In genomic region chr19:44988896-44989563, GRCh38 we compare ENCODE assay signal across 8 cellular contexts. TPM values are rescaled to one million over a fixed set of nuclear protein-coding genes. Genes with fewer than 3 reads are reported as not detected.
A peak's percentile ranks its signal among the peaks of the same experiment; 100 is the strongest.
DNase-seq lines count a peak whose midpoint lies in the region; ATAC-seq and TF ChIP-seq lines count a peak whose summit lies in the region.

No MANE protein-coding gene starts in this region.

- no peak overlapping the region for H3K4me2 ChIP-seq in PC-9

- 0 out of 2 replicates have a peak, but pooled peaks cover 2% of the 10 kb centered on the region for H3F3A ChIP-seq in PC-9 (ENCODE audit: insufficient read depth, low read depth)

- H3K4me3 ChIP-seq in AG10803 (ENCODE audit: low read length) (no peak overlapping the region), PC-9 (no peak overlapping the region)

- H3K4me1 ChIP-seq in PC-9 (replicated peaks; ENCODE audit: insufficient read depth) (no peaks in the 10 kb centered on the region), foreskin keratinocyte (no peaks in the 10 kb centered on the region)

- intact Hi-C loops in PC-9 (cut with micrococcal nuclease; ENCODE audit: unreplicated experiment), result loop anchor here (2.0 kb wide), 1 partner anchor 70 kb away; no protein-coding TSS in a partner anchor
- intact Hi-C loops in posterior vena cava (cut with DNase I), result no loop called here

- no peaks in the 10 kb centered on the region for H3K4me1 Mint-ChIP-seq in activated T-helper 17 cell treated with anti-CD3 and anti-CD28 coated beads, Interleukin-2, amount 50 U/mL, for 72 hours

- H3K9me3 Mint-ChIP-seq in activated T-helper 17 cell treated with anti-CD3 and anti-CD28 coated beads, Interleukin-2, amount 50 U/mL, for 72 hours, result no peaks in the 10 kb centered on the region

- CTCF ChIA-PET in PC-9 (lab: Charles Lee), result interaction anchor here (0.6 kb wide), 1 partner anchor 94 kb away, joined by 5 read pairs; no protein-coding TSS in a partner anchor

- H3K36me3 Mint-ChIP-seq in activated T-helper 17 cell treated with anti-CD3 and anti-CD28 coated beads, Interleukin-2, amount 50 U/mL, for 72 hours (ENCODE audit: low read depth), result peaks cover 62% of the 10 kb centered on the region

- peaks cover 16% of the 10 kb centered on the region; the same call in 1 of the 2 replicates for H3K36me3 ChIP-seq in PC-9 (ENCODE audit: low read depth)

- H4K20me1 ChIP-seq in PC-9 (ENCODE audit: insufficient read depth), result peaks cover 4% of the 10 kb centered on the region

- no peaks in the 10 kb centered on the region for H3K9me3 ChIP-seq in PC-9 (ENCODE audit: insufficient read depth, low read depth)

- H3K27ac Mint-ChIP-seq in activated T-helper 17 cell treated with anti-CD3 and anti-CD28 coated beads, Interleukin-2, amount 50 U/mL, for 72 hours, result no peak overlapping the region

- H3K79me2 ChIP-seq in PC-9 (ENCODE audit: low read depth), result no peaks in the 10 kb centered on the region

- ATAC-seq in activated T-helper 17 cell treated with anti-CD3 and anti-CD28 coated beads, Interleukin-2, amount 50 U/mL, for 72 hours (replicated peaks), result peak; percentile 78
- ATAC-seq in foreskin keratinocyte, result peak; percentile 46
- no peak for ATAC-seq in HG02870 (IDR thresholded peaks at IDR 0.05; ENCODE audit: unreplicated experiment)

- POLR2A ChIA-PET in PC-9 (lab: Charles Lee; ENCODE audit: unreplicated experiment), result interaction anchor here (0.6 kb wide), 1 partner anchor 15 kb away, joined by 13 read pairs; no protein-coding TSS in a partner anchor

- DNase-seq in AG10803 (ENCODE audit: low read depth) (peak; percentile 59), GM19240 (ENCODE audit: insufficient read length, low spot score) (peak; percentile 69), PC-9 (peak; percentile 38 to 49), foreskin keratinocyte (peak in 1 of 2 donors; percentile 14), posterior vena cava (ENCODE audit: low spot score) (peak; percentile 90), ureter (ENCODE audit: low spot score) (peak; percentile 63)

- H3K9me2 ChIP-seq in PC-9 (ENCODE audit: insufficient read depth), result no peaks in the 10 kb centered on the region

- no peak overlapping the region for H2AFZ ChIP-seq in PC-9

- H3K27ac ChIP-seq in PC-9 (no peak overlapping the region), foreskin keratinocyte (no peak overlapping the region)

- no peak overlapping the region for H3K4me3 Mint-ChIP-seq in activated T-helper 17 cell treated with anti-CD3 and anti-CD28 coated beads, Interleukin-2, amount 50 U/mL, for 72 hours

- H3K27me3 Mint-ChIP-seq in activated T-helper 17 cell treated with anti-CD3 and anti-CD28 coated beads, Interleukin-2, amount 50 U/mL, for 72 hours, result no peaks in the 10 kb centered on the region

- BruUV-seq in PC-9 (replicated peaks; lab: Mats Ljungman, UMichigan), result no TSS peak

- H3K27me3 ChIP-seq in PC-9 (ENCODE audit: insufficient read depth, low read depth) (no peaks in the 10 kb centered on the region), foreskin keratinocyte (no peaks in the 10 kb centered on the region)

- TF ChIP-seq CTCF in AG10803 (conservative IDR thresholded peaks at IDR 0.05; ENCODE audit: low read length), result peak; percentile 62
- peak; percentile 78 for TF ChIP-seq CTCF in PC-9 (conservative IDR thresholded peaks at IDR 0.05)
- peak; percentile 79 for TF ChIP-seq CTCF in foreskin keratinocyte (conservative IDR thresholded peaks at IDR 0.05)

RNA-seq across cellular contexts. Expression of gene RELB, which starts 12.2 kb away (rescaled TPM):
- total RNA-seq in PC-9 (2021), result 5.8 and 10.6 TPM in 2 replicates
- total RNA-seq in activated T-helper 17 cell treated with anti-CD3 and anti-CD28 coated beads, Interleukin-2, amount 50 U/mL, for 72 hours, result 10 to 100 TPM; 41.4 to 52.0 TPM
- total RNA-seq in foreskin keratinocyte, result 18.6 and 20.5 TPM in 2 replicates
- 19.2 and 25.0 TPM in 2 replicates for polyA plus RNA-seq in foreskin keratinocyte
- 10 to 100 TPM; 14.3 to 22.7 TPM for total RNA-seq in posterior vena cava
- 16.9 TPM for total RNA-seq in ureter

RNA-seq across cellular contexts. Expression of gene CLPTM1, which starts 33.9 kb away (rescaled TPM):
- total RNA-seq in PC-9 (2021) (98.2 and 111 TPM in 2 replicates), foreskin keratinocyte (55.5 and 62.1 TPM in 2 replicates), posterior vena cava (10 to 100 TPM; 69.9 to 78.5 TPM), ureter (94.1 TPM)
- total RNA-seq in activated T-helper 17 cell treated with anti-CD3 and anti-CD28 coated beads, Interleukin-2, amount 50 U/mL, for 72 hours, result 10 to 100 TPM; 60.2 to 80.5 TPM
- polyA plus RNA-seq in foreskin keratinocyte, result 78.8 and 82.7 TPM in 2 replicates

RNA-seq across cellular contexts. Expression of gene APOC2, which starts 43.2 kb away (rescaled TPM):
- total RNA-seq in PC-9 (2021), result not detected in 2 replicates
- not detected for total RNA-seq in activated T-helper 17 cell treated with anti-CD3 and anti-CD28 coated beads, Interleukin-2, amount 50 U/mL, for 72 hours
- total RNA-seq in foreskin keratinocyte, result not detected in 2 replicates
- polyA plus RNA-seq in foreskin keratinocyte, result not detected in 2 replicates
- not detected for total RNA-seq in posterior vena cava
- 1.3 TPM for total RNA-seq in ureter

RNA-seq across cellular contexts. Expression of gene APOC4, which starts 47.0 kb away (rescaled TPM):
- total RNA-seq in PC-9 (2021) (not detected in 2 replicates), foreskin keratinocyte (not detected in 2 replicates), posterior vena cava (not detected), ureter (not detected)
- not detected for total RNA-seq in activated T-helper 17 cell treated with anti-CD3 and anti-CD28 coated beads, Interleukin-2, amount 50 U/mL, for 72 hours
- not detected in 2 replicates for polyA plus RNA-seq in foreskin keratinocyte

RNA-seq across cellular contexts. Expression of gene CLASRP, which starts 49.8 kb away (rescaled TPM):
- total RNA-seq in PC-9 (2021) (74.1 and 76.8 TPM in 2 replicates), foreskin keratinocyte (25.9 and 30.2 TPM in 2 replicates), posterior vena cava (10 to 100 TPM; 48.6 to 58.5 TPM), ureter (128 TPM)
- total RNA-seq in activated T-helper 17 cell treated with anti-CD3 and anti-CD28 coated beads, Interleukin-2, amount 50 U/mL, for 72 hours, result 10 to 100 TPM; 87.5 TPM
- 43.5 and 46.7 TPM in 2 replicates for polyA plus RNA-seq in foreskin keratinocyte
